Comparison of ENCODE assay signal across 1 cellular context in the genomic region with DNA sequence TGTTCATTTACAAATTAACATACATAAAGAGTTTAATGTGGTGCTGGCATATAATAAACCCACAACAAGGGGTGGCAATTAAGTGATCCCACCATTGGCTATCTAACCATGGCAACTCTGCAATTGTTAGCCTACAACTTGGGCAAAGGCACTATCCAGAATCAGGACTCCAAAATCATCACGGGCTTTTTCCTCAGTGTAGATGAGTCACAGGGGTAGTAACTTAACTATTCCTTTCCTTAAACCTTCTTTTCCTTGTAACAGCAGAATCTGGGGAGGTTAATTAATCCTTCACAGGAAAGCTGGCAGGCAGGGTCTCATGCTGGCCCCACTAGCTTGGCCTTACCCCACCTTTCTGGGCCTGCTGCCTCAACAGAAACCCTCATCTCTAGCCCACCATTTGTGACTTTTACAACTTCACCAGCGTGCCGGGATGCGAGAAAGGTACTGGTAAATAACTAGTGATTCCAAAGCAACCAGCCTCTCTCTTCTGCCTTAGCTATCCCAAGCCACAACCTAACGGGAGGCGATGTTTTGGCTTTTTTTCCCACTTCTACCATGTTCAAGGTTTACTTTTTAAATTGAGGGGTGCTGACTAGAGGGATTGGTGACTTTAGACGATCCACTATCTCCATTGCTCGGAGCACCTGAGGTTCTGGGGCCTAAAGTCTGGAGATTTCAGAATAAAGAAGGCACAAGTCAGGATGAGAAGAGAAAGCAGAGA.
TF ChIP-seq lines count a peak whose summit lies in the region.

No MANE protein-coding gene starts in this region.

TF ChIP-seq in H1, 55 proteins besides CTCF, POLR2A, EP300 and RAD21:
- TF ChIP-seq JUN (IDR thresholded peaks at IDR 0.05; ENCODE audit: low read depth, low read length) (no peak), GTF2F1 (IDR thresholded peaks at IDR 0.05; ENCODE audit: borderline replicate concordance, low read depth, low read length) (no peak), HDAC2 (IDR thresholded peaks at IDR 0.05; ENCODE audit: borderline replicate concordance in 1 of 2, low read depth in 2 of 2, low read length in 2 of 2) (no peak), HDAC6 (IDR thresholded peaks at IDR 0.05; ENCODE audit: low read depth, low read length) (no peak), RXRA (IDR thresholded peaks at IDR 0.05; ENCODE audit: insufficient read depth, low read depth, low read length) (no peak), SRF (IDR thresholded peaks at IDR 0.05; ENCODE audit: low read depth, low read length) (no peak), NANOG (IDR thresholded peaks at IDR 0.05; ENCODE audit: insufficient read depth, low read depth, low read length, poor library complexity, severe bottlenecking) (no peak)
- TF ChIP-seq, protein P1, sequence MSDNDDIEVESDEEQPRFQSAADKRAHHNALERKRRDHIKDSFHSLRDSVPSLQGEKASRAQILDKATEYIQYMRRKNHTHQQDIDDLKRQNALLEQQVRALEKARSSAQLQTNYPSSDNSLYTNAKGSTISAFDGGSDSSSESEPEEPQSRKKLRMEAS (IDR thresholded peaks at IDR 0.05) = no peak
